In the genomic region with DNA sequence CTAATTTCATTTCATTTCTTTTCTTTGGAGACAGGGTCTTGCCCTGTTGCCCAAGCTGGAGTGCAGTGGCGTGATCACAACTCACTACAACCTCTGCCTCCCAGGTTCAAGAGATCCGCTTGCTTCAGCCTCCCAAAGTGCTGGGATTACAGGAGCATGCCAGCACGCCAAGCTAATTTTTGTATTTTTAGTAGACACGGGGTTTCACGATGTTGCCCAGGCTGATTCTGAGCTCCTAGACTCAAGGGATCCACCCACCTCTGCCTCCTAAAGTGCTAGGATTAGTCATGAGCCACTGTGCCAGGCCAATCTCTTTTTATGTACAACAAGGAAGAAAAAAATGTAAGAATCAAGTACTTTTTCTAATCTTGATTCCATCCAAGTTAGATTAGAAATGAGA, we compare ENCODE assay signal across 8 cellular contexts. TPM values are rescaled to one million over a fixed set of nuclear protein-coding genes. Genes with fewer than 3 reads are reported as not detected.
A peak's percentile ranks its signal among the peaks of the same experiment; 100 is the strongest.
DNase-seq lines count a peak whose midpoint lies in the region; ATAC-seq and TF ChIP-seq lines count a peak whose summit lies in the region.

No MANE protein-coding gene starts in this region.

- in situ Hi-C loops in astrocyte of the spinal cord (cut with HindIII; ENCODE audit: low sequenced_read_pairs) = no loop called here

- ATAC-seq in left lobe of liver = peak; percentile 42
- no peak for ATAC-seq in GM19467 (IDR thresholded peaks at IDR 0.05; ENCODE audit: unreplicated experiment)

- H3K4me3 ChIP-seq in astrocyte of the spinal cord (ENCODE audit: low read depth, low read length) = peak overlapping the region; percentile 6

- DNase-seq in Ammon's horn (ENCODE audit: low spot score) (peak; percentile 67), NCI-H226 (peak; percentile 87), astrocyte of the spinal cord (ENCODE audit: low read depth, low spot score) (peak; percentile 81), left lobe of liver (ENCODE audit: low spot score) (no peak), superior temporal gyrus (ENCODE audit: extremely low spot score) (peak; percentile 65), NCI-H82 treated with DMSO at 0.1 percent for 48 hours (lab: John Stamatoyannopoulos, UW; ENCODE audit: unreplicated experiment) (no peak), NCI-H774 (lab: John Stamatoyannopoulos, UW) (no peak)

- no peak for TF ChIP-seq CTCF in astrocyte of the spinal cord (IDR thresholded peaks at IDR 0.05; ENCODE audit: low read depth, low read length)

RNA-seq across cellular contexts. Expression of gene KMT2E, which starts 10.7 kb away (rescaled TPM):
- 22.9 TPM for total RNA-seq in left lobe of liver

Comparison
In these comparisons a context has a peak if more than half of its experiments do, and no peak if none do; other contexts are left out.
1. DNase-seq: peak in Ammon's horn (single experiment), NCI-H226 (single experiment), astrocyte of the spinal cord (single experiment) and superior temporal gyrus (single experiment); none in left lobe of liver (single experiment), NCI-H82 treated with DMSO at 0.1 percent for 48 hours (single experiment) and NCI-H774 (single experiment).